Comparison of ENCODE assay signal across 8 cellular contexts in genomic region chr22:31752096-31752847, GRCh38. TPM values are rescaled to one million over a fixed set of nuclear protein-coding genes. Genes with fewer than 3 reads are reported as not detected.
DNase-seq lines count a peak whose midpoint lies in the region; ATAC-seq, FAIRE-seq and TF ChIP-seq lines count a peak whose summit lies in the region.

No MANE protein-coding gene starts in this region.

- H3K27ac Mint-ChIP-seq in activated CD4-positive, alpha-beta T cell treated with anti-CD3 and anti-CD28 coated beads for 36 hours: peak overlapping the region; percentile 98
- peak overlapping the region; percentile 99 for H3K27ac Mint-ChIP-seq in activated CD8-positive, alpha-beta T cell treated with anti-CD3 and anti-CD28 coated beads, Interleukin-2, amount 10 ng/mL, durations not matched to agents 7 days and 5 days

- H3K36me3 Mint-ChIP-seq in activated CD4-positive, alpha-beta T cell treated with anti-CD3 and anti-CD28 coated beads for 36 hours (ENCODE audit: low read depth): peaks cover 17% of the 10 kb centered on the region
- peaks cover 17% of the 10 kb centered on the region for H3K36me3 Mint-ChIP-seq in activated CD8-positive, alpha-beta T cell treated with anti-CD3 and anti-CD28 coated beads, Interleukin-2, amount 10 ng/mL, durations not matched to agents 7 days and 5 days (ENCODE audit: low read depth)

- intact Hi-C loops in activated CD4-positive, alpha-beta T cell treated with anti-CD3 and anti-CD28 coated beads for 36 hours (cut with DNase I, micrococcal nuclease): loop anchor here (2.0 to 5.0 kb wide), 6 partner anchors 195 to 723 kb away; partner anchors contain the start of genes EIF4ENIF1 (in 1 of the 2), FBXO7 (in 1 of the 2), PATZ1 (in 1 of the 2) and PIK3IP1 (in 1 of the 2)
- intact Hi-C loops in kidney (cut with DNase I): no loop called here

- no peak for ATAC-seq in activated CD4-positive, alpha-beta T cell treated with anti-CD3 and anti-CD28 coated beads for 36 hours
- no peak for ATAC-seq in activated CD8-positive, alpha-beta T cell treated with anti-CD3 and anti-CD28 coated beads, Interleukin-2, amount 10 ng/mL, durations not matched to agents 7 days and 5 days
- no peak for ATAC-seq in GM18873 (IDR thresholded peaks at IDR 0.05; ENCODE audit: low FRiP score, unreplicated experiment)

- no peaks in the 10 kb centered on the region for H3K27me3 ChIP-seq in subcutaneous abdominal adipose tissue (ENCODE audit: control insufficient read depth in 5 of 5, insufficient read depth in 4 of 5, low read length in 5 of 5)

- no peaks in the 10 kb centered on the region for H3K9me3 Mint-ChIP-seq in activated CD4-positive, alpha-beta T cell treated with anti-CD3 and anti-CD28 coated beads for 36 hours (ENCODE audit: low read depth)
- H3K9me3 Mint-ChIP-seq in activated CD8-positive, alpha-beta T cell treated with anti-CD3 and anti-CD28 coated beads, Interleukin-2, amount 10 ng/mL, durations not matched to agents 7 days and 5 days (ENCODE audit: insufficient read depth): no peaks in the 10 kb centered on the region

- H3K9me3 ChIP-seq in kidney (ENCODE audit: control insufficient read depth in 1 of 2, low read length in 2 of 2) (no peaks in the 10 kb centered on the region), subcutaneous abdominal adipose tissue (ENCODE audit: control insufficient read depth in 5 of 5, low read length in 5 of 5) (no peaks in the 10 kb centered on the region)

- peaks cover 49% of the 10 kb centered on the region for H3K4me1 Mint-ChIP-seq in activated CD4-positive, alpha-beta T cell treated with anti-CD3 and anti-CD28 coated beads for 36 hours
- H3K4me1 Mint-ChIP-seq in activated CD8-positive, alpha-beta T cell treated with anti-CD3 and anti-CD28 coated beads, Interleukin-2, amount 10 ng/mL, durations not matched to agents 7 days and 5 days (ENCODE audit: low read depth): peaks cover 57% of the 10 kb centered on the region

- H3K36me3 ChIP-seq in kidney (ENCODE audit: control insufficient read depth in 1 of 2, insufficient read depth in 2 of 2, low read length in 2 of 2): no peaks in the 10 kb centered on the region
- peaks cover 0 to 2% (median 0%) of the 10 kb centered on the region in 5 donors for H3K36me3 ChIP-seq in subcutaneous abdominal adipose tissue (ENCODE audit: control insufficient read depth in 5 of 5, insufficient read depth in 5 of 5, low read length in 5 of 5)

- H3K27me3 Mint-ChIP-seq in activated CD4-positive, alpha-beta T cell treated with anti-CD3 and anti-CD28 coated beads for 36 hours: no peaks in the 10 kb centered on the region
- H3K27me3 Mint-ChIP-seq in activated CD8-positive, alpha-beta T cell treated with anti-CD3 and anti-CD28 coated beads, Interleukin-2, amount 10 ng/mL, durations not matched to agents 7 days and 5 days (ENCODE audit: low read depth): no peaks in the 10 kb centered on the region

- peak overlapping the region in 1 of 2 donors; percentile 99 for H3K27ac ChIP-seq in kidney (ENCODE audit: low read depth in 2 of 2, low read length in 2 of 2)
- H3K27ac ChIP-seq in subcutaneous abdominal adipose tissue (ENCODE audit: low read depth, low read length): peak overlapping the region; percentile 92

- FAIRE-seq in kidney (lab: Jason Lieb, UNC): no peak

- POLR2A ChIA-PET in activated CD4-positive, alpha-beta T cell treated with anti-CD3 and anti-CD28 coated beads for 36 hours (lab: Charles Lee): no interaction called here
- POLR2A ChIA-PET in activated CD8-positive, alpha-beta T cell treated with anti-CD3 and anti-CD28 coated beads, Interleukin-2, amount 10 ng/mL, durations not matched to agents 7 days and 5 days (lab: Charles Lee): interaction anchor here (2.3 kb wide), 2 partner anchors 76 to 90 kb away, joined by 9 to 16 read pairs; partner anchors contain the start of gene PISD

- H3K9ac ChIP-seq in kidney (ENCODE audit: low read length in 2 of 2) (peak overlapping the region in 1 of 2 donors; percentile 96), subcutaneous abdominal adipose tissue (ENCODE audit: low read length in 5 of 5) (peak overlapping the region in 4 of 5 donors; percentile 43 to 97 (median 90))

- peak overlapping the region; percentile 96 for H3K4me3 Mint-ChIP-seq in activated CD4-positive, alpha-beta T cell treated with anti-CD3 and anti-CD28 coated beads for 36 hours
- peak overlapping the region; percentile 80 for H3K4me3 Mint-ChIP-seq in activated CD8-positive, alpha-beta T cell treated with anti-CD3 and anti-CD28 coated beads, Interleukin-2, amount 10 ng/mL, durations not matched to agents 7 days and 5 days

- H3K4me1 ChIP-seq in kidney (ENCODE audit: control insufficient read depth in 1 of 2, insufficient read depth in 1 of 2, low read depth in 1 of 2, low read length in 2 of 2) (peaks cover 11 to 17% of the 10 kb centered on the region in 2 donors), subcutaneous abdominal adipose tissue (ENCODE audit: control insufficient read depth in 5 of 5, insufficient read depth in 5 of 5, low read length in 5 of 5) (peaks cover 15 to 61% (median 59%) of the 10 kb centered on the region in 5 donors)

- in situ Hi-C loops in G401 (cut with HindIII; ENCODE audit: low sequenced_read_pairs): loop anchor here (10.0 kb wide), 1 partner anchor 213 kb away; no protein-coding TSS in a partner anchor

- TF ChIP-seq CTCF in kidney (IDR thresholded peaks at IDR 0.05; ENCODE audit: borderline replicate concordance, extremely low read depth, insufficient read depth): no peak

- no peak for DNase-seq in activated CD4-positive, alpha-beta T cell treated with anti-CD3 and anti-CD28 coated beads for 36 hours
- DNase-seq in activated CD4-positive, alpha-beta T cell treated with anti-CD3 and anti-CD28 coated beads for 48 hours: no peak
- no peak for DNase-seq in activated CD8-positive, alpha-beta T cell treated with anti-CD3 and anti-CD28 coated beads, Interleukin-2, amount 10 ng/mL, durations not matched to agents 7 days and 5 days
- DNase-seq in kidney (peak; percentile 28), G401 (ENCODE audit: low spot score) (no peak), DMS79 treated with DMSO at 0.1 percent for 48 hours (lab: John Stamatoyannopoulos, UW) (no peak)

- CTCF ChIA-PET in activated CD4-positive, alpha-beta T cell treated with anti-CD3 and anti-CD28 coated beads for 36 hours (lab: Charles Lee): interaction anchor here (0.7 to 1.2 kb wide), 2 partner anchors 62 to 143 kb away, joined by 3 read pairs; no protein-coding TSS in a partner anchor
- CTCF ChIA-PET in activated CD8-positive, alpha-beta T cell treated with anti-CD3 and anti-CD28 coated beads, Interleukin-2, amount 10 ng/mL, durations not matched to agents 7 days and 5 days (lab: Charles Lee): interaction anchor here (1.0 to 1.5 kb wide), 3 partner anchors 75 to 218 kb away, joined by 3 to 5 read pairs (median 5); partner anchors contain the start of gene PISD

- H3K4me3 ChIP-seq in kidney (ENCODE audit: low read length in 2 of 2) (peak overlapping the region in 1 of 2 donors; percentile 94), subcutaneous abdominal adipose tissue (ENCODE audit: low read depth in 1 of 5, low read length in 5 of 5) (peak overlapping the region in 1 of 5 donors; percentile 86)

RNA-seq across cellular contexts. Expression of gene DEPDC5, which starts 1.5 kb away (rescaled TPM):
- 10 to 100 TPM; 35.3 to 47.1 TPM for total RNA-seq in activated CD4-positive, alpha-beta T cell treated with anti-CD3 and anti-CD28 coated beads for 36 hours
- 10 to 100 TPM; 43.5 to 45.6 TPM for total RNA-seq in activated CD8-positive, alpha-beta T cell treated with anti-CD3 and anti-CD28 coated beads, Interleukin-2, amount 10 ng/mL, durations not matched to agents 7 days and 5 days
- total RNA-seq in kidney: 27.3 TPM
- polyA plus RNA-seq in kidney (ENCODE audit: insufficient read depth, low read depth, low replicate concordance): 12.1 TPM
- 12.9 and 15.6 TPM in 2 replicates for total RNA-seq in G401 (2014; rRNA removed; shearing (Covaris generic))

RNA-seq across cellular contexts. Expression of gene PRR14L, which starts 2.3 kb away (rescaled TPM):
- total RNA-seq in activated CD4-positive, alpha-beta T cell treated with anti-CD3 and anti-CD28 coated beads for 36 hours: 10 to 100 TPM; 48.2 to 52.2 TPM
- 10 to 100 TPM; 64.0 to 65.3 TPM for total RNA-seq in activated CD8-positive, alpha-beta T cell treated with anti-CD3 and anti-CD28 coated beads, Interleukin-2, amount 10 ng/mL, durations not matched to agents 7 days and 5 days
- 45.3 TPM for total RNA-seq in kidney
- 5.1 TPM for polyA plus RNA-seq in kidney (ENCODE audit: insufficient read depth, low read depth, low replicate concordance)
- 3.9 and 5.3 TPM in 2 replicates for total RNA-seq in G401 (2014; rRNA removed; shearing (Covaris generic))
